ENCODE assay signal across 19 cellular contexts in the genomic region with DNA sequence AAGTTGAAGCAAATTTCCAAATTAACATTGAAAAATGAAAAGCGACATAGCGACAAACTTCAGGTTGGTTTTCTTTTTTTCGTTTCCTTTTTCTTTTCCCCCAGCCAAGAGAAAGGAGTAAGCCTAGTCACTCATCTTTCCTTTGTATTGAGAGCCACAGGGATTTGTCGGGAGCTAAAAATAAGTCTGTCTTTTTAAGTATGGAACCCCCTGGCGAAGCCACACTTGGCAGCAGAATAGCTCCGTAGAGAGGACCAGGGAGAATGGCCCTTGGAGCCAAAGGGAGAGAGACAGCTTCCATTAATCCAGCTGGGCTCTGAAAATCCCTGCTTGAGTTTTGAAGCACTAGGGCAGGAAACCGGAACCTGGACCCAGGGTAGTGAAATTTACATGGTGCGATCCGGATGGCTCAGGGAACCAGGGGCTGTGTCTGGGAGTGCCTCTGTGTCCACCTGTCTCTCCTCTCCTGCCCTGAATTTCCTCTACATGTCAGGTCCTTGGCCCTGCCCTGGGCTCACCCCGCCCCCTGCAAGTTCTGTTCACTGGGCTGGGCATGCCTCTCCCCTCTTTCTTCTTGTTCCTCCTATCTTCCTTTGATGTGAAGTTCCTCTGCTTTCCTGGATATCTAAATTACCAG.
"Had no signal": no experiment of that assay in that cellular context is flagged by ENCODE, and none has a peak within 500 bp of the region (broad histone marks: within the 10 kb centered on the region; RNA-seq: fewer than 3 reads in every experiment).

No MANE protein-coding gene starts in this region.

- H3K9me3 ChIP-seq: lower lobe of right lung, neutrophil, testis, transverse colon had no signal

- H3K36me3 ChIP-seq: lower lobe of right lung, neutrophil, transverse colon had no signal

- H3K4me1 Mint-ChIP-seq: central memory CD8-positive, alpha-beta T cell; naive B cell; stimulated activated naive B cell treated with anti-CD40 and anti-IgM and Interleukin-4, amounts not matched to agents 10 μg/mL and 1 μg/mL and 100 μg/mL, for 72 hours had no signal

- H3K27me3 ChIP-seq: dorsolateral prefrontal cortex, neutrophil, testis, transverse colon had no signal

- H3K27ac ChIP-seq: dorsolateral prefrontal cortex, lower lobe of right lung, neutrophil, testis, transverse colon had no signal

- H3K36me3 Mint-ChIP-seq: memory B cell; naive B cell; stimulated activated naive B cell treated with anti-CD40 and anti-IgM and Interleukin-4, amounts not matched to agents 10 μg/mL and 1 μg/mL and 100 μg/mL, for 72 hours had no signal

- DNase-seq: cortex of kidney; dorsolateral prefrontal cortex; effector CD8-positive, alpha-beta T cell; glutamatergic neuron; islet precursor cell; lower lobe of right lung; midbrain; naive B cell; stimulated activated CD4-positive, alpha-beta T cell treated with anti-CD3 and anti-CD28 coated beads, Interleukin-2, amount 100 ng/mL, for 24 hours; stimulated activated CD4-positive, alpha-beta T cell treated with anti-CD3 and anti-CD28 coated beads, Interleukin-4, amount 100 ng/mL, for 4 hours; stimulated activated naive B cell treated with anti-CD40 and anti-IgM and Interleukin-4, amounts not matched to agents 10 μg/mL and 1 μg/mL and 100 μg/mL, for 72 hours; stimulated activated naive CD8-positive, alpha-beta T cell treated with anti-CD3 and anti-CD28 coated beads, Interleukin-15, amount 100 ng/mL, for 72 hours; testis; transverse colon had no signal

- H3K4me3 ChIP-seq: dorsolateral prefrontal cortex, lower lobe of right lung, testis, transverse colon had no signal

- H3K4me1 ChIP-seq: lower lobe of right lung, testis, transverse colon had no signal

- H3K4me3 Mint-ChIP-seq: central memory CD8-positive, alpha-beta T cell; memory B cell; naive B cell; nephron; stimulated activated naive B cell treated with anti-CD40 and anti-IgM and Interleukin-4, amounts not matched to agents 10 μg/mL and 1 μg/mL and 100 μg/mL, for 72 hours; stimulated activated naive CD8-positive, alpha-beta T cell treated with anti-CD3 and anti-CD28 coated beads, Interleukin-15, amount 100 ng/mL, for 72 hours had no signal

- ATAC-seq: left lobe of liver; lower lobe of right lung; stimulated activated naive B cell treated with anti-CD40 and anti-IgM and Interleukin-4, amounts not matched to agents 10 μg/mL and 1 μg/mL and 100 μg/mL, for 72 hours; stimulated activated naive CD8-positive, alpha-beta T cell treated with anti-CD3 and anti-CD28 coated beads, Interleukin-15, amount 100 ng/mL, for 72 hours had no signal

- H3K27ac Mint-ChIP-seq: memory B cell; naive B cell; nephron; stimulated activated naive B cell treated with anti-CD40 and anti-IgM and Interleukin-4, amounts not matched to agents 10 μg/mL and 1 μg/mL and 100 μg/mL, for 72 hours; stimulated activated naive CD8-positive, alpha-beta T cell treated with anti-CD3 and anti-CD28 coated beads, Interleukin-15, amount 100 ng/mL, for 72 hours had no signal

- H3K27me3 Mint-ChIP-seq: central memory CD8-positive, alpha-beta T cell; memory B cell; naive B cell; stimulated activated naive B cell treated with anti-CD40 and anti-IgM and Interleukin-4, amounts not matched to agents 10 μg/mL and 1 μg/mL and 100 μg/mL, for 72 hours; stimulated activated naive CD8-positive, alpha-beta T cell treated with anti-CD3 and anti-CD28 coated beads, Interleukin-15, amount 100 ng/mL, for 72 hours had no signal

- H3K9me3 Mint-ChIP-seq: nephron; stimulated activated naive B cell treated with anti-CD40 and anti-IgM and Interleukin-4, amounts not matched to agents 10 μg/mL and 1 μg/mL and 100 μg/mL, for 72 hours had no signal
